23 cellular contexts compared by ENCODE assay signal in genomic region chr12:56728139-56728861, GRCh38.
"Had no signal": no experiment of that assay in that cellular context is flagged by ENCODE, and none has a peak within 500 bp of the region (broad histone marks: within the 10 kb centered on the region; RNA-seq: fewer than 3 reads in every experiment).

No MANE protein-coding gene starts in this region.

- ATAC-seq: activated naive CD8-positive, alpha-beta T cell treated with anti-CD3 and anti-CD28 coated beads, Interleukin-2, amount 50 U/mL, for 24 hours; left cardiac atrium; lower lobe of right lung; natural killer cell treated with Interleukin-12 subunit alpha and Interleukin-12 subunit beta and Interleukin-15 and Interleukin-18, amount 100 ng/mL, for 72 hours had no signal

- DNase-seq: activated CD4-positive, alpha-beta T cell treated with anti-CD3 and anti-CD28 coated beads for 1 hour; activated naive CD4-positive, alpha-beta T cell treated with anti-CD3 and anti-CD28 coated beads for 36 hours; activated naive CD8-positive, alpha-beta T cell treated with anti-CD3 and anti-CD28 coated beads, Interleukin-2, amount 50 U/mL, for 24 hours; anterior cingulate cortex; brain microvascular endothelial cell; central memory CD4-positive, alpha-beta T cell; erythroblast; foreskin melanocyte; glutamatergic neuron; hippocampal formation; left cardiac atrium; lower lobe of right lung; nucleus accumbens; posterior cingulate gyrus; sigmoid colon; spleen; stimulated activated CD4-positive, alpha-beta T cell treated with anti-CD3 and anti-CD28 coated beads, Interleukin-4, amount 100 ng/mL, for 4 hours; stimulated activated naive CD4-positive, alpha-beta T cell had no signal

- H3K27me3 Mint-ChIP-seq: activated naive CD8-positive, alpha-beta T cell treated with anti-CD3 and anti-CD28 coated beads, Interleukin-2, amount 50 U/mL, for 24 hours; natural killer cell treated with Interleukin-12 subunit alpha and Interleukin-12 subunit beta and Interleukin-15 and Interleukin-18, amount 100 ng/mL, for 72 hours had no signal

- H3K27me3 ChIP-seq: brain microvascular endothelial cell, sigmoid colon, spleen had no signal

- H3K27ac ChIP-seq: brain microvascular endothelial cell, coronary artery, lower lobe of right lung, sigmoid colon, spleen had no signal

- H3K4me3 Mint-ChIP-seq: activated naive CD4-positive, alpha-beta T cell treated with anti-CD3 and anti-CD28 coated beads for 36 hours; activated naive CD8-positive, alpha-beta T cell treated with anti-CD3 and anti-CD28 coated beads, Interleukin-2, amount 50 U/mL, for 24 hours; mesothelial cell of epicardium; natural killer cell treated with Interleukin-12 subunit alpha and Interleukin-12 subunit beta and Interleukin-15 and Interleukin-18, amount 100 ng/mL, for 72 hours had no signal

- FAIRE-seq: endometrium, islet of Langerhans had no signal

- H3K4me3 ChIP-seq: coronary artery, lower lobe of right lung, sigmoid colon, spleen had no signal

- H3K9me3 ChIP-seq: lower lobe of right lung, sigmoid colon, spleen had no signal

- H3K27ac Mint-ChIP-seq: activated naive CD4-positive, alpha-beta T cell treated with anti-CD3 and anti-CD28 coated beads for 36 hours; activated naive CD8-positive, alpha-beta T cell treated with anti-CD3 and anti-CD28 coated beads, Interleukin-2, amount 50 U/mL, for 24 hours; mesothelial cell of epicardium had no signal

- H3K9me3 Mint-ChIP-seq: activated naive CD4-positive, alpha-beta T cell treated with anti-CD3 and anti-CD28 coated beads for 36 hours; activated naive CD8-positive, alpha-beta T cell treated with anti-CD3 and anti-CD28 coated beads, Interleukin-2, amount 50 U/mL, for 24 hours; mesothelial cell of epicardium; natural killer cell treated with Interleukin-12 subunit alpha and Interleukin-12 subunit beta and Interleukin-15 and Interleukin-18, amount 100 ng/mL, for 72 hours had no signal
